Comparison of ENCODE assay signal across 24 cellular contexts in the genomic region with DNA sequence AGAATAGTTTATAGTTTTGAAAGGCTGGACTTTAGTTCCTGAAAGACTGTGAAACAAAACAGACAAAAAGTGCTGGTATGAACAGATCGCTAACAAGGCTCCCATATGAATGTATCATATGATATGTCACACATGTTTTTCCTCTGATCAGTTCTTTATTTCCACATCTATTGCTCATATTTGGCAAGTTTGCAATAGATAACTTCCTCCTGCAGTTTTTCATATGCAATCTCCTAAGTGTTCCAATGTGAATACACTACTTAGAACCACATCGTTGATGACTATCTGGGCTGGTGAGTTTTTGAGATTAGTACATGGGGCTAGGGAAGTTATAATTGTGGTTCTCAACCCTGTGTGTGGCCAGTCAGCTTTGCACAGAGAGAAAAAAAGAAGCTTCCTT. TPM values are rescaled to one million over a fixed set of nuclear protein-coding genes. Genes with fewer than 3 reads are reported as not detected.
DNase-seq lines count a peak whose midpoint lies in the region; ATAC-seq and TF ChIP-seq lines count a peak whose summit lies in the region.
"Had no signal": no experiment of that assay in that cellular context is flagged by ENCODE, and none has a peak within 500 bp of the region (broad histone marks: within the 10 kb centered on the region; RNA-seq: fewer than 3 reads in every experiment).

No MANE protein-coding gene starts in this region.

- TF ChIP-seq CTCF in Loucy (conservative IDR thresholded peaks at IDR 0.05; ENCODE audit: low read length), result no peak

- H3K27me3 ChIP-seq in ACC112 (ENCODE audit: insufficient read depth, low read length) (no peaks in the 10 kb centered on the region), Loucy (ENCODE audit: insufficient read depth, low read length, poor library complexity, severe bottlenecking) (no peaks in the 10 kb centered on the region)
- H3K27me3 ChIP-seq: hepatocyte, left lung had no signal

- peaks cover 0 to 9% of the 10 kb centered on the region in 2 donors for H3K27me3 Mint-ChIP-seq in T-cell
- H3K27me3 Mint-ChIP-seq: dendritic cell treated with granulocyte-macrophage colony-stimulating factor and Interleukin-4, amounts not matched to agents 40 ng/mL and 50 ng/mL, for 4 days had no signal

- no peaks in the 10 kb centered on the region for H3K79me2 ChIP-seq in ACC112 (ENCODE audit: control insufficient read depth, insufficient read depth, low read length, unreplicated experiment)
- no peaks in the 10 kb centered on the region for H3K79me2 ChIP-seq in Loucy (ENCODE audit: insufficient read depth, low read length)
- H3K79me2 ChIP-seq: hepatocyte had no signal

- H3K27ac ChIP-seq in ACC112 (ENCODE audit: low read depth, low read length), result peak overlapping the region; percentile 28; the same call in 1 of the 2 replicates
- H3K27ac ChIP-seq: hepatocyte, KMS-11, left lung, VCaP had no signal

- H4K20me1 ChIP-seq in Loucy (ENCODE audit: insufficient read depth, low read length, poor library complexity, severe bottlenecking), result no peaks in the 10 kb centered on the region

- no peak overlapping the region for H3K4me3 ChIP-seq in ACC112 (ENCODE audit: low read depth, low read length)
- no peak overlapping the region for H3K4me3 ChIP-seq in Loucy (ENCODE audit: low read length, poor library complexity, severe bottlenecking)
- H3K4me3 ChIP-seq: hepatocyte, left lung had no signal

- H3F3A ChIP-seq in Loucy (ENCODE audit: low read depth), result no peaks in the 10 kb centered on the region

- H3K36me3 Mint-ChIP-seq in T-cell, result no peaks in the 10 kb centered on the region
- H3K36me3 Mint-ChIP-seq: activated naive CD4-positive, alpha-beta T cell treated with anti-CD3 and anti-CD28 coated beads, Interleukin-2, amount 50 U/mL, for 72 hours; naive B cell had no signal

- H3K36me3 ChIP-seq in ACC112 (ENCODE audit: insufficient read depth, low read length) (no peaks in the 10 kb centered on the region), Loucy (ENCODE audit: insufficient read depth, low read length) (no peaks in the 10 kb centered on the region)
- H3K36me3 ChIP-seq: left lung had no signal

- H3K9me3 Mint-ChIP-seq in T-cell, result no peaks in the 10 kb centered on the region
- H3K9me3 Mint-ChIP-seq: activated naive CD4-positive, alpha-beta T cell treated with anti-CD3 and anti-CD28 coated beads, Interleukin-2, amount 50 U/mL, for 72 hours; dendritic cell treated with granulocyte-macrophage colony-stimulating factor and Interleukin-4, amounts not matched to agents 40 ng/mL and 50 ng/mL, for 4 days had no signal

- no peak overlapping the region for H3K4me2 ChIP-seq in Loucy (ENCODE audit: low read depth, low read length, poor library complexity, severe bottlenecking)
- H3K4me2 ChIP-seq: hepatocyte, KMS-11 had no signal

- no peak overlapping the region for H2AFZ ChIP-seq in ACC112 (ENCODE audit: low read length, unreplicated experiment)
- peak overlapping the region; percentile 34; the same call in 1 of the 2 replicates for H2AFZ ChIP-seq in Loucy (ENCODE audit: low read length)
- H2AFZ ChIP-seq: hepatocyte had no signal

- H3K9me3 ChIP-seq in Loucy (ENCODE audit: insufficient read depth, low read depth, low read length), result no peaks in the 10 kb centered on the region
- H3K9me3 ChIP-seq: left lung had no signal

- no peak overlapping the region for H3K27ac Mint-ChIP-seq in T-cell
- H3K27ac Mint-ChIP-seq: activated naive CD4-positive, alpha-beta T cell treated with anti-CD3 and anti-CD28 coated beads, Interleukin-2, amount 50 U/mL, for 72 hours; dendritic cell treated with granulocyte-macrophage colony-stimulating factor and Interleukin-4, amounts not matched to agents 40 ng/mL and 50 ng/mL, for 4 days had no signal

- no peak overlapping the region for H3K4me3 Mint-ChIP-seq in T-cell
- H3K4me3 Mint-ChIP-seq: dendritic cell treated with granulocyte-macrophage colony-stimulating factor and Interleukin-4, amounts not matched to agents 40 ng/mL and 50 ng/mL, for 4 days; naive B cell had no signal

- no peaks in the 10 kb centered on the region for H3K9me2 ChIP-seq in Loucy (replicated peaks; ENCODE audit: low read depth, low read length)

- no peak for ATAC-seq in T-cell (replicated peaks in 1 of 4)
- ATAC-seq: activated naive CD4-positive, alpha-beta T cell treated with anti-CD3 and anti-CD28 coated beads, Interleukin-2, amount 50 U/mL, for 72 hours; left lung; Panc1 had no signal

- peaks cover 0 to 8% (median 2%) of the 10 kb centered on the region in 3 donors for H3K4me1 Mint-ChIP-seq in T-cell

- DNase-seq in SKM-1 (lab: John Stamatoyannopoulos, UW; ENCODE audit: unreplicated experiment) (peak; percentile 46), fibroblast of peridontal ligament (ENCODE audit: extremely low read depth) (peak; percentile 3), germinal center (ENCODE audit: low spot score) (no peak), T-cell (no peak)
- DNase-seq in activated CD4-positive, alpha-beta T cell treated with anti-CD3 and anti-CD28 coated beads, Interleukin-2, amount 50 U/mL, for 1 hour, result no peak
- no peak for DNase-seq in activated CD4-positive, alpha-beta T cell treated with anti-CD3 and anti-CD28 coated beads for 4 hours
- DNase-seq: central memory CD4-positive, alpha-beta T cell; H7; left lung; naive B cell; NCI-H1092 treated with DMSO at 0.1 percent for 48 hours; NCI-H187 treated with DMSO at 0.1 percent for 48 hours; NCI-H2227 treated with DMSO at 0.1 percent for 48 hours; NCI-H69; occipital lobe; substantia nigra had no signal

- H3K4me1 ChIP-seq in ACC112 (ENCODE audit: control insufficient read depth, insufficient read depth, low read length, unreplicated experiment), result peaks cover 32% of the 10 kb centered on the region
- H3K4me1 ChIP-seq in Loucy (ENCODE audit: insufficient read depth, low read length, poor library complexity, severe bottlenecking), result peaks cover 13% of the 10 kb centered on the region
- H3K4me1 ChIP-seq: left lung had no signal

- no peak overlapping the region for H3K9ac ChIP-seq in Loucy (ENCODE audit: low read depth, low read length, poor library complexity, severe bottlenecking)
- H3K9ac ChIP-seq: KMS-11 had no signal

- POLR2A ChIA-PET in T-cell (lab: Charles Lee), result no interaction called here

- CTCF ChIA-PET in T-cell (lab: Charles Lee), result no interaction called here

RNA-seq across cellular contexts. Expression of a gene that starts 23.1 kb away (rescaled TPM):
- total RNA-seq in T-cell, result 10 to 100 TPM; 26.4 to 50.1 (median 38.0) TPM

RNA-seq across cellular contexts. Expression of a gene that starts 58.0 kb away (rescaled TPM):
- 10 to 100 TPM; 20.4 to 28.7 (median 23.7) TPM for total RNA-seq in T-cell

Comparison
In these comparisons a context has a peak if more than half of its experiments do, and no peak if none do; other contexts are left out.
1. DNase-seq: peak in SKM-1 (single experiment) and fibroblast of peridontal ligament (single experiment); none in germinal center (single experiment), activated CD4-positive, alpha-beta T cell treated with anti-CD3 and anti-CD28 coated beads, Interleukin-2, amount 50 U/mL, for 1 hour (single experiment), T-cell (0 of 34) and activated CD4-positive, alpha-beta T cell treated with anti-CD3 and anti-CD28 coated beads for 4 hours (0 of 2).